8 cellular contexts compared by ENCODE assay signal in the genomic region with DNA sequence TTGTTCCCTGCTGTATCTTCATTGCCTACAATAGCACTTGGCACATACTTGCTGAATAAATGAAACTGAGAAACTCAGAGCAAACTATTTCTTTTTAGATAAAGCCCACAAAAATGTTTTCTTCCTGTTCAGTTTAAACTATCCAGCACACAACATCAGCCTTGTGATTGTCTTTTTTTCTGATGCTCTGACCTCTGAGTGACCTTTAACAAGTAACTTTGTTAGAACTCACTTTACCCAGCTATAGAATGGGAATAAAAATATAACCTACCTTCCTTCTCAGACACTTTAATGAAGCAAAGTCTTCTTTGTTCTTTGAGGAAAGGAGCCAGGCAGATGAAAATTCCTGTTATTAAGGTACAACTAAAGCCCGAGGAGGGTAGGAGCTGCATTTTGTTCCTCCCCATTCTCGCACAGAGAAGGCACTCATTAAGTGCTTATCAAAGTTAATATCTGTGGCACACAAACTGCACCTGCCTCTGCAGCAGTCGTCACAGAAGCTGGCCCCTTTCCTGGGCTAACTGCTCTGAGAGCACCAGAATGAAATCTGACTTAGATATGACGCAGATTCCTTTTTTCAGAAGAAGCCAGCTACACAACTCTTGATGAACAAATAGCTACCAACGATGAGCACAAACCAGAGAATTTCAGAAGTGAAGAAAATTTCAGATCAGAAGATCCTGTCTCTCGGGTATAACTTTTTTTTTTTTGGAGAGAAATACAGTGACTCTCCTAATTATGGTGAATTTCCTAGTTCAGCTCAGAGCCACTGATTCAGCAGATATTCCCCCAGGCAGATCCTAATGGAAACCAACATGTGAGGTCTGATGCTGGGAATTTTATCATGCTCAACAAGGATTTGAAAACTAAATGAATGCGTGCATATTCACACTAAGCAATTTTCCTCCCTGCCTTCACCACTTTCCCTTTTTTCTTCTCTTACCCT. TPM values are rescaled to one million over a fixed set of nuclear protein-coding genes. Genes with fewer than 3 reads are reported as not detected.
DNase-seq lines count a peak whose midpoint lies in the region; ATAC-seq, FAIRE-seq and TF ChIP-seq lines count a peak whose summit lies in the region.

No MANE protein-coding gene starts in this region.

- H3K4me3 ChIP-seq in coronary artery, result peak overlapping the region; percentile 31
- H3K4me3 ChIP-seq in small intestine (ENCODE audit: low read depth in 1 of 2, low read length in 2 of 2), result peak overlapping the region; percentile 17 to 47

- no peaks in the 10 kb centered on the region for H3K9me3 Mint-ChIP-seq in glutamatergic neuron (ENCODE audit: unreplicated experiment)

- H3K27ac ChIP-seq in coronary artery (peak overlapping the region in 1 of 2 donors; percentile 35), small intestine (ENCODE audit: low read depth in 1 of 2, low read length in 1 of 2) (peak overlapping the region; percentile 53 to 78)

- H3K36me3 ChIP-seq in small intestine (ENCODE audit: control insufficient read depth in 2 of 2, insufficient read depth in 2 of 2, low read length in 2 of 2), result no peaks in the 10 kb centered on the region

- H3K9me3 ChIP-seq in small intestine (ENCODE audit: control insufficient read depth, low read depth), result no peaks in the 10 kb centered on the region

- H3K27ac Mint-ChIP-seq in glutamatergic neuron (ENCODE audit: unreplicated experiment), result no peak overlapping the region

- WGBS in small intestine, 3 donors, result 9 to 34% (median 10%) methylated on average over 7 of the region's 7 CpGs

- TF ChIP-seq CTCF in coronary artery (IDR thresholded peaks at IDR 0.05) (no peak), glutamatergic neuron (IDR thresholded peaks at IDR 0.05; ENCODE audit: partially characterized antibody, unreplicated experiment) (no peak)

- H3K27me3 Mint-ChIP-seq in glutamatergic neuron (ENCODE audit: unreplicated experiment), result no peaks in the 10 kb centered on the region

- DNase-seq in Right ventricle myocardium inferior (ENCODE audit: missing footprints) (no peak), cardiac septum (ENCODE audit: low spot score) (no peak), SK-N-DZ (ENCODE audit: low spot score) (peak; percentile 48), coronary artery (ENCODE audit: low spot score) (no peak), small intestine (peak; percentile 24), hippocampal formation (lab: John Stamatoyannopoulos, UW) (no peak), glutamatergic neuron (no peak)

- H3K4me1 ChIP-seq in small intestine (ENCODE audit: control insufficient read depth in 2 of 2, insufficient read depth in 1 of 2, low read depth in 1 of 2, low read length in 1 of 2), result peaks cover 0 to 6% of the 10 kb centered on the region in 2 donors

- intact Hi-C loops in Right ventricle myocardium inferior (cut with DNase I), result no loop called here
- intact Hi-C loops in cardiac septum (cut with DNase I), result no loop called here

- no peak overlapping the region for H3K4me3 Mint-ChIP-seq in glutamatergic neuron (ENCODE audit: unreplicated experiment)

- peaks cover 3% of the 10 kb centered on the region for H3K4me1 Mint-ChIP-seq in glutamatergic neuron (ENCODE audit: low read depth, unreplicated experiment)

- FAIRE-seq in small intestine (lab: Jason Lieb, UNC), result no peak

- no peaks in the 10 kb centered on the region for H3K27me3 ChIP-seq in small intestine (ENCODE audit: control insufficient read depth in 2 of 2, insufficient read depth in 2 of 2, low read length in 2 of 2)

- ATAC-seq in Right ventricle myocardium inferior, result peak; percentile 48
- no peak for ATAC-seq in HG03196 (IDR thresholded peaks at IDR 0.05; ENCODE audit: unreplicated experiment)

- no peaks in the 10 kb centered on the region for H3K36me3 Mint-ChIP-seq in glutamatergic neuron (ENCODE audit: unreplicated experiment)

RNA-seq across cellular contexts. Expression of a gene that starts 31.0 kb away (rescaled TPM):
- 56.1 TPM for total RNA-seq in Right ventricle myocardium inferior
- 68.5 TPM for total RNA-seq in cardiac septum
- 3.9 and 4.6 TPM in 2 replicates for polyA plus RNA-seq in SK-N-DZ (2014; cell fraction: cytosol; rRNA removed)
- 4.1 and 4.4 TPM in 2 replicates for polyA plus RNA-seq in SK-N-DZ (2014; cell fraction: nucleus; rRNA removed)
- 10 to 100 TPM; 13.7 to 17.3 (median 16.3) TPM for polyA plus RNA-seq in small intestine
- total RNA-seq in glutamatergic neuron (ENCODE audit: unreplicated experiment), result 2.3 TPM

Comparison
In these comparisons a context has a peak if more than half of its experiments do, and no peak if none do; other contexts are left out.
1. DNase-seq: peak in SK-N-DZ (single experiment) and small intestine (single experiment); none in Right ventricle myocardium inferior (single experiment), cardiac septum (single experiment), coronary artery (single experiment), hippocampal formation (0 of 2) and glutamatergic neuron (single experiment).
2. RNA of a gene that starts 31.0 kb away (total RNA-seq): 68.5 TPM in cardiac septum (single experiment) and 56.1 TPM in Right ventricle myocardium inferior (single experiment); 2.3 TPM in glutamatergic neuron (single experiment); every median in the first group is over 10 times any median in the second.